Comparison of ENCODE assay signal across 21 cellular contexts in genomic region chr9:77933019-77933418, GRCh38.
DNase-seq lines count a peak whose midpoint lies in the region; ATAC-seq, FAIRE-seq and TF ChIP-seq lines count a peak whose summit lies in the region.
"Had no signal": no experiment of that assay in that cellular context is flagged by ENCODE, and none has a peak within 500 bp of the region (broad histone marks: within the 10 kb centered on the region; RNA-seq: fewer than 3 reads in every experiment).

No MANE protein-coding gene starts in this region.

- no TSS peak for BruUV-seq in Calu3 (replicated peaks; lab: Mats Ljungman, UMichigan)
- BruUV-seq in GM12878 (replicated peaks; lab: Mats Ljungman, UMichigan): no TSS peak

- H3K27ac Mint-ChIP-seq in Calu3 (ENCODE audit: unreplicated experiment) (no peak overlapping the region), T-cell (no peak overlapping the region)

- H3K4me1 ChIP-seq in GM12878 (ENCODE audit: control insufficient read depth, insufficient read depth, low read length) (no peaks in the 10 kb centered on the region), left lung (peaks cover 0 to 45% of the 10 kb centered on the region in 2 donors), Peyer's patch (no peaks in the 10 kb centered on the region)
- H3K4me1 ChIP-seq: suprapubic skin had no signal

- no peak for TF ChIP-seq RAD21 in GM12878 (IDR thresholded peaks at IDR 0.05; ENCODE audit: insufficient read depth, low read depth, low read length)

- H3K27me3 Mint-ChIP-seq in Calu3 (ENCODE audit: unreplicated experiment) (no peaks in the 10 kb centered on the region), T-cell (no peaks in the 10 kb centered on the region)

- no peaks in the 10 kb centered on the region for H3K36me3 ChIP-seq in KOPT-K1 (ENCODE audit: insufficient read depth, low read length)
- no peaks in the 10 kb centered on the region for H3K36me3 ChIP-seq in GM12878 (ENCODE audit: control insufficient read depth in 2 of 2, insufficient read depth in 2 of 2, low read length in 1 of 2)
- no peaks in the 10 kb centered on the region for H3K36me3 ChIP-seq in left lung
- no peaks in the 10 kb centered on the region for H3K36me3 ChIP-seq in Peyer's patch
- H3K36me3 ChIP-seq: suprapubic skin had no signal

- no peak overlapping the region for H3K9ac ChIP-seq in GM12878 (ENCODE audit: control insufficient read depth, insufficient read depth, low read length)

- SMC1A ChIA-PET in GM12878 (lab: Charles Lee; ENCODE audit: uncharacterized antibody, unreplicated experiment): interaction anchor here (1.0 to 2.7 kb wide), 4 partner anchors 15 to 41 kb away, joined by 3 to 8 read pairs (median 3); no protein-coding TSS in a partner anchor

- POLR2A ChIA-PET in GM12878 (lab: Charles Lee): interaction anchor here (1.0 kb wide), 1 partner anchor 11 kb away, joined by 3 read pairs; no protein-coding TSS in a partner anchor
- POLR2A ChIA-PET in T-cell (lab: Charles Lee): no interaction called here

- DNase-seq in Calu3: peak; percentile 7
- DNase-seq in GM12878 (ENCODE audit: low read depth, low spot score): no peak
- no peak for DNase-seq in left lung
- DNase-seq in Peyer's patch: no peak
- DNase-seq in T-cell: no peak
- DNase-seq: activated CD4-positive, alpha-beta T cell treated with anti-CD3 and anti-CD28 coated beads, Interleukin-2, amount 50 U/mL, for 1 hour; activated CD8-positive, alpha-beta memory T cell treated with anti-CD3 and anti-CD28 coated beads, Interleukin-2, amount 50 U/mL, for 4 hours; activated gamma-delta T cell; amniotic stem cell; central memory CD4-positive, alpha-beta T cell; glutamatergic neuron; GOT3; NCI-H146; NCI-H82; nucleus accumbens; retina had no signal

- H3K4me3 ChIP-seq in GM12878 (no peak overlapping the region), left lung (no peak overlapping the region), Peyer's patch (no peak overlapping the region)
- H3K4me3 ChIP-seq: suprapubic skin had no signal

- H3K4me2 ChIP-seq in GM12878 (ENCODE audit: control insufficient read depth, insufficient read depth): no peak overlapping the region

- H3K9me3 Mint-ChIP-seq in Calu3 (ENCODE audit: low read depth, unreplicated experiment): no peaks in the 10 kb centered on the region
- no peaks in the 10 kb centered on the region for H3K9me3 Mint-ChIP-seq in T-cell

- ATAC-seq in GM12878 (peak; percentile 65), left lung (peak; percentile 26), HG03039 (IDR thresholded peaks at IDR 0.05; ENCODE audit: unreplicated experiment) (no peak), T-cell (replicated peaks in 1 of 4) (no peak)

- H3K27me3 ChIP-seq in GM12878 (replicated peaks in 1 of 2; ENCODE audit: control insufficient read depth in 2 of 2, insufficient read depth in 2 of 2, low read length in 1 of 2): no peaks in the 10 kb centered on the region; a peak in 1 of 4 replicates
- H3K27me3 ChIP-seq in left lung: no peaks in the 10 kb centered on the region
- H3K27me3 ChIP-seq in Peyer's patch: no peaks in the 10 kb centered on the region
- H3K27me3 ChIP-seq: suprapubic skin had no signal

- H3K27ac ChIP-seq in KOPT-K1 (ENCODE audit: low read depth, low read length, poor library complexity, severe bottlenecking) (peak overlapping the region; percentile 26), GM12878 (ENCODE audit: control insufficient read depth, insufficient read depth) (no peak overlapping the region), left lung (no peak overlapping the region), Peyer's patch (no peak overlapping the region)
- H3K27ac ChIP-seq: suprapubic skin had no signal

- TF ChIP-seq CTCF in Calu3 (IDR thresholded peaks at IDR 0.05; ENCODE audit: unreplicated experiment): no peak
- TF ChIP-seq CTCF in GM12878 (IDR thresholded peaks at IDR 0.05 in 2 of 3, conservative IDR thresholded peaks at IDR 0.05 in 1 of 3; ENCODE audit: control insufficient read depth in 2 of 3, extremely low read depth in 1 of 3, insufficient read depth in 1 of 3, low read depth in 3 of 3, low read length in 3 of 3): no peak
- TF ChIP-seq CTCF in left lung (IDR thresholded peaks at IDR 0.05): no peak
- TF ChIP-seq CTCF in Peyer's patch (IDR thresholded peaks at IDR 0.05): no peak

- no peak overlapping the region for H2AFZ ChIP-seq in GM12878 (ENCODE audit: control insufficient read depth, low read depth, low read length)

- 28% methylated on average over 7 of the region's 7 CpGs for WGBS in GM12878 (ENCODE audit: insufficient coverage, insufficient replicate concordance, low lambda C conversion rate, missing lambda C conversion rate)

- TF ChIP-seq EP300 in GM12878 (IDR thresholded peaks at IDR 0.05; ENCODE audit: borderline replicate concordance in 1 of 2, control insufficient read depth in 1 of 2, low read depth in 2 of 2, low read length in 2 of 2): no peak

- in situ Hi-C loops in GM12878 (cut with MboI): no loop called here

- RAD21 ChIA-PET in GM12878 (lab: Charles Lee; ENCODE audit: unreplicated experiment): interaction anchor here (1.6 kb wide), 1 partner anchor 15 kb away, joined by 5 read pairs; no protein-coding TSS in a partner anchor

- CTCF ChIA-PET in Calu3 (lab: Charles Lee): no interaction called here
- CTCF ChIA-PET in GM12878 (lab: Yijun Ruan, JAX): no interaction called here
- CTCF ChIA-PET in T-cell (lab: Charles Lee): no interaction called here

- no peak for TF ChIP-seq POLR2A in GM12878 (IDR thresholded peaks at IDR 0.05; ENCODE audit: low read depth, low read length)
- TF ChIP-seq POLR2A in Peyer's patch (IDR thresholded peaks at IDR 0.05): no peak

- H3K4me3 Mint-ChIP-seq in Calu3 (ENCODE audit: low read depth, unreplicated experiment): no peak overlapping the region
- H3K4me3 Mint-ChIP-seq in T-cell: no peak overlapping the region

- no peaks in the 10 kb centered on the region for H3K9me3 ChIP-seq in KOPT-K1 (ENCODE audit: insufficient read depth, low read length, poor library complexity, severe bottlenecking)
- no peaks in the 10 kb centered on the region for H3K9me3 ChIP-seq in GM12878 (replicated peaks; ENCODE audit: control insufficient read depth, insufficient read depth, low read length)
- H3K9me3 ChIP-seq in left lung: no peaks in the 10 kb centered on the region
- no peaks in the 10 kb centered on the region for H3K9me3 ChIP-seq in Peyer's patch
- H3K9me3 ChIP-seq: suprapubic skin had no signal

- no peaks in the 10 kb centered on the region for H3K79me2 ChIP-seq in GM12878 (ENCODE audit: control insufficient read depth, insufficient read depth, low read length)

- peaks cover 14% of the 10 kb centered on the region for H3K4me1 Mint-ChIP-seq in Calu3 (ENCODE audit: low read depth, unreplicated experiment)
- H3K4me1 Mint-ChIP-seq in T-cell: peaks cover 23 to 38% (median 27%) of the 10 kb centered on the region in 3 donors

- no peaks in the 10 kb centered on the region for H4K20me1 ChIP-seq in GM12878 (ENCODE audit: control insufficient read depth, insufficient read depth)

- intact Hi-C loops in Calu3 (cut with micrococcal nuclease; ENCODE audit: unreplicated experiment): no loop called here
- intact Hi-C loops in GM12878 (cut with micrococcal nuclease; ENCODE audit: unreplicated experiment): no loop called here
- intact Hi-C loops in left lung (cut with DNase I): no loop called here

- no peak for FAIRE-seq in GM12878 (lab: Jason Lieb, UNC)
- FAIRE-seq: GM18507, TTC549 had no signal

- H3K36me3 Mint-ChIP-seq in Calu3 (ENCODE audit: insufficient read depth, unreplicated experiment) (peaks cover 6% of the 10 kb centered on the region), T-cell (peaks cover 32% of the 10 kb centered on the region)

TF ChIP-seq in GM12878, 131 proteins besides CTCF, POLR2A, EP300 and RAD21 (continues in another document):
- TF ChIP-seq EZH2 (IDR thresholded peaks at IDR 0.05; ENCODE audit: borderline replicate concordance, control insufficient read depth, low read depth, low read length) (no peak), TCF12 (IDR thresholded peaks at IDR 0.05; ENCODE audit: low read depth, low read length) (no peak), CEBPB (IDR thresholded peaks at IDR 0.05; ENCODE audit: borderline replicate concordance in 1 of 2, low read depth in 2 of 2, low read length in 2 of 2) (no peak), USF1 (IDR thresholded peaks at IDR 0.05; ENCODE audit: borderline replicate concordance, extremely low read length, insufficient read depth, low read depth, low read length) (no peak), KDM1A (IDR thresholded peaks at IDR 0.05; ENCODE audit: borderline replicate concordance) (no peak), ZNF592 (IDR thresholded peaks at IDR 0.05) (no peak), CHD4 (IDR thresholded peaks at IDR 0.05) (no peak)

Comparison
In these comparisons a context has a peak if more than half of its experiments do, and no peak if none do; other contexts are left out.
1. ATAC-seq: peak in GM12878 (single experiment) and left lung (single experiment); none in HG03039 (single experiment) and T-cell (0 of 4).